In genomic region chr13:83877901-83878300, GRCh38 we compare ENCODE assay signal across 18 cellular contexts. TPM values are rescaled to one million over a fixed set of nuclear protein-coding genes. Genes with fewer than 3 reads are reported as not detected.
"Had no signal": no experiment of that assay in that cellular context is flagged by ENCODE, and none has a peak within 500 bp of the region (broad histone marks: within the 10 kb centered on the region; RNA-seq: fewer than 3 reads in every experiment).

No MANE protein-coding gene starts in this region.

- H3K27ac ChIP-seq: colonic mucosa, thoracic aorta had no signal

- H3K27ac Mint-ChIP-seq: activated CD4-positive, alpha-beta T cell treated with anti-CD3 and anti-CD28 coated beads for 36 hours; activated CD8-positive, alpha-beta T cell treated with anti-CD3 and anti-CD28 coated beads for 36 hours had no signal

- H3K9me3 ChIP-seq: colonic mucosa, thoracic aorta had no signal

- H3K4me3 ChIP-seq: colonic mucosa, mucosa of descending colon had no signal

- DNase-seq: activated CD4-positive, alpha-beta T cell treated with anti-CD3 and anti-CD28 coated beads for 36 hours; activated CD8-positive, alpha-beta memory T cell treated with anti-CD3 and anti-CD28 coated beads, Interleukin-2, amount 50 U/mL, for 4 hours; activated CD8-positive, alpha-beta T cell treated with anti-CD3 and anti-CD28 coated beads for 36 hours; aorta; colonic mucosa; effector memory CD4-positive, alpha-beta T cell; mucosa of descending colon; naive thymus-derived CD8-positive, alpha-beta T cell; stimulated activated CD4-positive, alpha-beta T cell treated with anti-CD3 and anti-CD28 coated beads, Interleukin-12 subunit alpha, Interleukin-12 subunit beta, amount 100 ng/mL, for 4 hours; stimulated activated CD4-positive, alpha-beta T cell treated with anti-CD3 and anti-CD28 coated beads, Interleukin-4, amount 100 ng/mL, for 1 hour; stimulated activated CD8-positive, alpha-beta memory T cell treated with anti-CD3 and anti-CD28 coated beads, Interleukin-4, amount 100 ng/mL, for 48 hours; stimulated activated naive CD8-positive, alpha-beta T cell treated with anti-CD3 and anti-CD28 coated beads, Interleukin-15, Interleukin-2, amounts not matched to agents 100 U/mL and 50 U/mL, for 24 hours had no signal

- ATAC-seq: activated CD4-positive, alpha-beta T cell treated with anti-CD3 and anti-CD28 coated beads for 36 hours; activated CD8-positive, alpha-beta T cell treated with anti-CD3 and anti-CD28 coated beads for 36 hours; mucosa of descending colon; naive thymus-derived CD8-positive, alpha-beta T cell; stimulated activated naive CD8-positive, alpha-beta T cell treated with anti-CD3 and anti-CD28 coated beads, Interleukin-15, Interleukin-2, amounts not matched to agents 100 U/mL and 50 U/mL, for 24 hours had no signal

- H3K36me3 ChIP-seq: colonic mucosa, thoracic aorta had no signal

- H3K4me1 ChIP-seq: colonic mucosa had no signal

- H3K27me3 ChIP-seq: colonic mucosa had no signal

- H3K4me3 Mint-ChIP-seq: activated CD4-positive, alpha-beta T cell treated with anti-CD3 and anti-CD28 coated beads for 36 hours; activated CD8-positive, alpha-beta T cell treated with anti-CD3 and anti-CD28 coated beads for 36 hours; naive thymus-derived CD8-positive, alpha-beta T cell had no signal

RNA-seq across cellular contexts. Expression of gene SLITRK1, which starts 4.4 kb away (rescaled TPM):
- total RNA-seq: activated CD4-positive, alpha-beta T cell treated with anti-CD3 and anti-CD28 coated beads for 36 hours; activated CD8-positive, alpha-beta T cell treated with anti-CD3 and anti-CD28 coated beads for 36 hours; colonic mucosa; epithelial cell of proximal tubule; naive thymus-derived CD8-positive, alpha-beta T cell; osteoblast; pulmonary artery endothelial cell; T-helper 2 cell treated with Interferon-gamma antibody and Interleukin-4, amounts not matched to agents 100 ng/mL and 5 ng/mL, for 36 hours; thoracic aorta; ureter had no signal
